ENCODE assay signal across 23 cellular contexts in genomic region chr21:26077523-26077922, GRCh38.
A peak's percentile ranks its signal among the peaks of the same experiment; 100 is the strongest.
DNase-seq lines count a peak whose midpoint lies in the region; ATAC-seq and TF ChIP-seq lines count a peak whose summit lies in the region.
"Had no signal": no experiment of that assay in that cellular context is flagged by ENCODE, and none has a peak within 500 bp of the region (broad histone marks: within the 10 kb centered on the region; RNA-seq: fewer than 3 reads in every experiment).

No MANE protein-coding gene starts in this region.

- ATAC-seq in left cardiac atrium: peak; percentile 50 to 81
- ATAC-seq in WTC11: no peak
- peak; percentile 62 for ATAC-seq in left ventricle myocardium superior
- no peak for ATAC-seq in GM21515 (IDR thresholded peaks at IDR 0.05; ENCODE audit: unreplicated experiment)
- ATAC-seq: A549; GM12878; HepG2; naive thymus-derived CD8-positive, alpha-beta T cell; psoas muscle; T-cell had no signal

- no peaks in the 10 kb centered on the region for H3K27me3 ChIP-seq in left ventricle myocardium inferior (ENCODE audit: low read depth)
- H3K27me3 ChIP-seq: BLaER1, cardiac muscle cell, heart right ventricle had no signal

- no peak overlapping the region for H3K4me3 Mint-ChIP-seq in WTC11
- H3K4me3 Mint-ChIP-seq: activated CD4-positive, alpha-beta T cell treated with anti-CD3 and anti-CD28 coated beads, Interleukin-2, amount 10 ng/mL, durations not matched to agents 7 days and 5 days; naive thymus-derived CD8-positive, alpha-beta T cell; T-cell had no signal

- CTCF ChIA-PET in WTC11 (lab: Charles Lee): no interaction called here

- POLR2A ChIA-PET in WTC11 (lab: Charles Lee): no interaction called here

- H3K4me3 ChIP-seq in left ventricle myocardium inferior: no peak overlapping the region
- H3K4me3 ChIP-seq: A549, BLaER1, cardiac muscle cell, GM12878, heart right ventricle, psoas muscle had no signal

- TF ChIP-seq CTCF in left ventricle myocardium inferior (IDR thresholded peaks at IDR 0.05; ENCODE audit: borderline replicate concordance): no peak
- no peak for TF ChIP-seq CTCF in WTC11 (IDR thresholded peaks at IDR 0.05)

- H3K4me1 Mint-ChIP-seq in WTC11: peaks cover 87% of the 10 kb centered on the region
- H3K4me1 Mint-ChIP-seq: activated CD4-positive, alpha-beta T cell treated with anti-CD3 and anti-CD28 coated beads, Interleukin-2, amount 10 ng/mL, durations not matched to agents 7 days and 5 days had no signal

- DNase-seq in left cardiac atrium: no peak
- DNase-seq in left ventricle myocardium inferior: no peak
- no peak for DNase-seq in WTC11 (ENCODE audit: low spot score)
- DNase-seq in left ventricle myocardium superior: no peak
- DNase-seq in pons (ENCODE audit: low spot score): no peak
- no peak for DNase-seq in effector CD4-positive, alpha-beta T cell
- DNase-seq in HuH-7 (ENCODE audit: low spot score): no peak
- DNase-seq: activated CD4-positive, alpha-beta T cell treated with anti-CD3 and anti-CD28 coated beads, Interleukin-2, amount 10 ng/mL, durations not matched to agents 7 days and 5 days; activated CD8-positive, alpha-beta memory T cell treated with anti-CD3 and anti-CD28 coated beads, Interleukin-2, amount 50 U/mL, for 48 hours; activated effector memory CD4-positive, alpha-beta T cell treated with anti-CD3 and anti-CD28 coated beads, Interleukin-2, amount 50 U/mL, for 16 hours; heart right ventricle; naive thymus-derived CD8-positive, alpha-beta T cell; NCI-H1436; NCI-H345; psoas muscle; stimulated activated CD8-positive, alpha-beta memory T cell treated with anti-CD3 and anti-CD28 coated beads, Interleukin-4, amount 100 ng/mL, for 48 hours; T-cell had no signal

- H3K27ac Mint-ChIP-seq in WTC11: peak overlapping the region; percentile 68
- H3K27ac Mint-ChIP-seq: activated CD4-positive, alpha-beta T cell treated with anti-CD3 and anti-CD28 coated beads, Interleukin-2, amount 10 ng/mL, durations not matched to agents 7 days and 5 days; T-cell had no signal

- H3K27ac ChIP-seq in left ventricle myocardium inferior (replicated peaks): no peak overlapping the region
- H3K27ac ChIP-seq: A549, BLaER1, cardiac muscle cell, psoas muscle had no signal

- H3K9me3 ChIP-seq in left ventricle myocardium inferior (replicated peaks): no peaks in the 10 kb centered on the region
- H3K9me3 ChIP-seq: A549, BLaER1, heart right ventricle, psoas muscle had no signal

- intact Hi-C loops in left cardiac atrium (cut with DNase I) (loop anchor here in 1 of 2 donors (10.0 kb wide), 1 partner anchor 87 kb away; no protein-coding TSS in a partner anchor), left ventricle myocardium inferior (cut with micrococcal nuclease) (no loop called here), left ventricle myocardium superior (cut with micrococcal nuclease) (no loop called here)

- H3K4me1 ChIP-seq in left ventricle myocardium inferior: peaks cover 19% of the 10 kb centered on the region
- H3K4me1 ChIP-seq: psoas muscle had no signal

- no peaks in the 10 kb centered on the region for H3K27me3 Mint-ChIP-seq in WTC11 (ENCODE audit: low read depth)
- H3K27me3 Mint-ChIP-seq: activated CD4-positive, alpha-beta T cell treated with anti-CD3 and anti-CD28 coated beads, Interleukin-2, amount 10 ng/mL, durations not matched to agents 7 days and 5 days; naive thymus-derived CD8-positive, alpha-beta T cell; T-cell had no signal

- no peaks in the 10 kb centered on the region for H3K9me3 Mint-ChIP-seq in WTC11
- H3K9me3 Mint-ChIP-seq: activated CD4-positive, alpha-beta T cell treated with anti-CD3 and anti-CD28 coated beads, Interleukin-2, amount 10 ng/mL, durations not matched to agents 7 days and 5 days; T-cell had no signal

- H3K36me3 Mint-ChIP-seq in WTC11: no peaks in the 10 kb centered on the region
- H3K36me3 Mint-ChIP-seq: naive thymus-derived CD8-positive, alpha-beta T cell; T-cell had no signal

- no peaks in the 10 kb centered on the region for H3K36me3 ChIP-seq in left ventricle myocardium inferior
- H3K36me3 ChIP-seq: cardiac muscle cell, heart right ventricle had no signal

TF ChIP-seq in WTC11, 78 proteins besides CTCF, POLR2A, EP300 and RAD21 (continues in another document):
- no peak for TF ChIP-seq AR (CRISPR knock-in tag; IDR thresholded peaks at IDR 0.05)
- TF ChIP-seq NR3C1 (CRISPR knock-in tag; conservative IDR thresholded peaks at IDR 0.05; ENCODE audit: low read depth): no peak
- no peak for TF ChIP-seq ZBTB21 (CRISPR knock-in tag; IDR thresholded peaks at IDR 0.05; ENCODE audit: borderline replicate concordance)
- TF ChIP-seq ZNF219 (CRISPR knock-in tag; IDR thresholded peaks at IDR 0.05; ENCODE audit: borderline replicate concordance): no peak
- TF ChIP-seq ZNF416 (CRISPR knock-in tag; IDR thresholded peaks at IDR 0.05): no peak
- TF ChIP-seq ARID4B (CRISPR knock-in tag; IDR thresholded peaks at IDR 0.05; ENCODE audit: borderline replicate concordance): no peak
- no peak for TF ChIP-seq ZNF425 (CRISPR knock-in tag; conservative IDR thresholded peaks at IDR 0.05)
- no peak for TF ChIP-seq NFE2L1 (CRISPR knock-in tag; IDR thresholded peaks at IDR 0.05)
- no peak for TF ChIP-seq RORB (CRISPR knock-in tag; IDR thresholded peaks at IDR 0.05)
- no peak for TF ChIP-seq CBFB (CRISPR knock-in tag; IDR thresholded peaks at IDR 0.05; ENCODE audit: low read depth)
- no peak for TF ChIP-seq ATF1 (CRISPR knock-in tag; IDR thresholded peaks at IDR 0.05)

Comparison
In these comparisons a context has a peak if more than half of its experiments do, and no peak if none do; other contexts are left out.
1. ATAC-seq: peak in left cardiac atrium (2 of 2) and left ventricle myocardium superior (single experiment); none in WTC11 (single experiment) and GM21515 (single experiment).